In genomic region chr19:17052439-17052838, GRCh38 we compare ENCODE assay signal across 8 cellular contexts. TPM values are rescaled to one million over a fixed set of nuclear protein-coding genes. Genes with fewer than 3 reads are reported as not detected.
A peak's percentile ranks its signal among the peaks of the same experiment; 100 is the strongest.
DNase-seq lines count a peak whose midpoint lies in the region; ATAC-seq and TF ChIP-seq lines count a peak whose summit lies in the region.

No MANE protein-coding gene starts in this region.

- H4K5ac ChIP-seq in mesendoderm (ENCODE audit: low read length): no peak overlapping the region

- ATAC-seq in HG03025 (IDR thresholded peaks at IDR 0.05; ENCODE audit: low FRiP score, unreplicated experiment) (no peak), HG03565 (IDR thresholded peaks at IDR 0.05; ENCODE audit: unreplicated experiment) (no peak), GM18502 (IDR thresholded peaks at IDR 0.05; ENCODE audit: poor library complexity, unreplicated experiment) (no peak)

- no peaks in the 10 kb centered on the region for H4K20me1 ChIP-seq in OCI-LY3 (ENCODE audit: insufficient read depth, low read length)

- no peak overlapping the region for H3K4me2 ChIP-seq in OCI-LY3 (ENCODE audit: low read length)
- H3K4me2 ChIP-seq in mesendoderm (ENCODE audit: low read length): no peak overlapping the region

- H3K36me3 ChIP-seq in OCI-LY3 (replicated peaks; ENCODE audit: low read depth, low read length) (peaks cover 47% of the 10 kb centered on the region), mesendoderm (ENCODE audit: control insufficient read depth, insufficient read depth, low read length) (peaks cover 13% of the 10 kb centered on the region)

- no peak overlapping the region for H3K23ac ChIP-seq in mesendoderm (ENCODE audit: low read length)

- H3K9me3 ChIP-seq in OCI-LY3 (ENCODE audit: insufficient read depth, low read length): no peaks in the 10 kb centered on the region

- WGBS in mesendoderm (ENCODE audit: extremely low coverage, insufficient coverage, low lambda C conversion rate): no CpG with 5 or more reads among the region's 8 CpGs

- no peak overlapping the region for H2BK15ac ChIP-seq in mesendoderm (replicated peaks; ENCODE audit: low read depth)

- H3K27me3 ChIP-seq in OCI-LY3 (ENCODE audit: low read depth, low read length): no peaks in the 10 kb centered on the region
- no peaks in the 10 kb centered on the region for H3K27me3 ChIP-seq in mesendoderm (ENCODE audit: insufficient read depth, low read length, poor library complexity)

- H3K79me1 ChIP-seq in mesendoderm (ENCODE audit: low read length): no peaks in the 10 kb centered on the region

- H3K4ac ChIP-seq in mesendoderm (ENCODE audit: low read depth, low read length): no peak overlapping the region

- peak; percentile 68 for TF ChIP-seq CTCF in AG09319 (IDR thresholded peaks at IDR 0.05; ENCODE audit: low read depth, low read length)
- TF ChIP-seq CTCF in GM12864 (IDR thresholded peaks at IDR 0.05; ENCODE audit: low read depth, low read length, missing control alignments): peak; percentile 57
- TF ChIP-seq CTCF in OCI-LY3 (IDR thresholded peaks at IDR 0.05; ENCODE audit: low read depth, low read length): peak; percentile 46

- H4K8ac ChIP-seq in mesendoderm (ENCODE audit: low read depth, low read length): no peak overlapping the region

- no peak overlapping the region for H2AFZ ChIP-seq in OCI-LY3 (ENCODE audit: low read depth, low read length)

- H3K27ac ChIP-seq in OCI-LY3 (ENCODE audit: low read length): no peak overlapping the region
- no peak overlapping the region for H3K27ac ChIP-seq in mesendoderm (ENCODE audit: low read depth, low read length)

- H3K4me3 ChIP-seq in GM12864 (ENCODE audit: low read depth, low read length) (no peak overlapping the region), OCI-LY3 (ENCODE audit: low read length) (no peak overlapping the region), mesendoderm (ENCODE audit: low read length) (no peak overlapping the region)

- no peak for DNase-seq in AG09319 (ENCODE audit: extremely low read depth, low read depth)
- no peak for DNase-seq in GM12864 (ENCODE audit: low read depth)
- DNase-seq in cerebellum (ENCODE audit: low spot score): peak; percentile 61
- DNase-seq in mesendoderm: peak; percentile 70

- H3K4me1 ChIP-seq in OCI-LY3 (ENCODE audit: low read length) (no peaks in the 10 kb centered on the region), mesendoderm (ENCODE audit: control insufficient read depth, low read depth, low read length) (no peaks in the 10 kb centered on the region)

- H3K9ac ChIP-seq in OCI-LY3 (ENCODE audit: low read length) (no peak overlapping the region), mesendoderm (ENCODE audit: low read length) (no peak overlapping the region)

- no peaks in the 10 kb centered on the region for H3K79me2 ChIP-seq in OCI-LY3 (ENCODE audit: low read length)
- H3K79me2 ChIP-seq in mesendoderm (ENCODE audit: control insufficient read depth, insufficient read depth, low read length): no peaks in the 10 kb centered on the region

- no peak overlapping the region for H3K18ac ChIP-seq in mesendoderm (ENCODE audit: low read length)

- H3K56ac ChIP-seq in mesendoderm (ENCODE audit: low read length): no peak overlapping the region

- no peak overlapping the region for H2BK5ac ChIP-seq in mesendoderm (ENCODE audit: low read length)

- H2BK120ac ChIP-seq in mesendoderm (ENCODE audit: low read depth, low read length): no peak overlapping the region

- no peak overlapping the region for H2AK5ac ChIP-seq in mesendoderm (ENCODE audit: low read length)

RNA-seq across cellular contexts. Expression of gene HAUS8, which starts 22.8 kb away (rescaled TPM):
- total RNA-seq in cerebellum: 2.5 TPM
- polyA plus RNA-seq in mesendoderm (2013, experiment 1 of 2): 24.9 TPM
- polyA plus RNA-seq in mesendoderm (2013, experiment 2 of 2): 24.3 TPM

RNA-seq across cellular contexts. Expression of gene MYO9B, which starts 23.1 kb away (rescaled TPM):
- total RNA-seq in cerebellum: 42.1 TPM
- polyA plus RNA-seq in mesendoderm (2013, experiment 1 of 2): 28.8 TPM
- polyA plus RNA-seq in mesendoderm (2013, experiment 2 of 2): 29.1 TPM

RNA-seq across cellular contexts. Expression of gene CPAMD8, which starts 25.8 kb away (rescaled TPM):
- total RNA-seq in cerebellum: 11.9 TPM
- polyA plus RNA-seq in mesendoderm (2013, experiment 1 of 2): 2.1 TPM
- 2.3 TPM for polyA plus RNA-seq in mesendoderm (2013, experiment 2 of 2)

Comparison
In these comparisons a context has a peak if more than half of its experiments do, and no peak if none do; other contexts are left out.
1. DNase-seq: peak in cerebellum (single experiment) and mesendoderm (single experiment); none in AG09319 (single experiment) and GM12864 (single experiment).
2. Peak in every context shown above with its lines, with median percentiles within 50 percentile points of each other: CTCF ChIP-seq.